Comparison of ENCODE assay signal across 8 cellular contexts in the genomic region with DNA sequence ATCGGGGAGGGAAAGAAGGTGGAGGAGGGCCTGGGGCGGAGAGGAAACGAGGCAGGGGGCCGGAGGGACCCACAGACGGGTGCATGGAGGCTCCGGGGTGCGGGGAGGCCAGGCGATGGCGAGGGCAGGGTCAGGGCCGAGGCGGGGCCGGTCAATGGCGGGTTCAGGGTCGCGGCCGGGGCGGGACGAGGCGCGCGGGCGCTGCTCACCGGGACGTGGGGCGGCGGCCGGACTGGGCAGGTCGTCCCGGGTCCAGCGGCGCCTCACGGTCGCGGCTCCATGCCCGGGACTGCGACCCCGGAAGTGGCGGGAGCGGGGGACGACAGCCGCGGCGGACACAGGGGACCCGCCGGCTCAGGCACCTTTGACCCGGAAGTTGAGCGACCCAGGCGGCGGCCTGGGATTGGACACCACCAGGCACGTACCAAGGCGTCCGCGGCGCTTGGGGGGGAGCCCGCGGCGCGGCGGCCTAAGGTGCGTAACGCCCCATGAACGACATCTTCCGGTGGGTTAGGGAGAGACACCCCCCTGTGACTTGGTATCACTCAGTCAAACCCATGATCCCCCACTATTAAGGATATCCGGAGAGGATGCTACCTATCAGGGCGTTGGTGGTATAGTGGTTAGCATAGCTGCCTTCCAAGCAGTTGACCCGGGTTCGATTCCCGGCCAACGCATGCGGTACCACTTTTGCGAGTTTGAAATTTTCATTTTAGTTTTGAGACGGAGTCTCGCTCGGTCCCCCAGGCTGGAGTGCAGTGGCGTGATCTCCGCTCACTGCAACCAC. TPM values are rescaled to one million over a fixed set of nuclear protein-coding genes. Genes with fewer than 3 reads are reported as not detected.
A peak's percentile ranks its signal among the peaks of the same experiment; 100 is the strongest.
DNase-seq lines count a peak whose midpoint lies in the region; ATAC-seq and TF ChIP-seq lines count a peak whose summit lies in the region.

A gene (minus strand): TSS at position 378 of the 787 bp plus-strand sequence. CDS start 3,936 bp downstream, outside the sequence.

- H3K9me3 Mint-ChIP-seq in activated B cell treated with CpG ODN at 0.5 μM for 24 hours (no peaks in the 10 kb centered on the region), immature natural killer cell (peaks cover 0 to 10% (median 0%) of the 10 kb centered on the region in 6 donors)

- H3K27ac ChIP-seq in caudate nucleus (ENCODE audit: low read depth, low read length): peak within 1 kb of the TSS; percentile 65

- peaks cover 46% of the 10 kb centered on the region for H3K4me1 Mint-ChIP-seq in activated B cell treated with CpG ODN at 0.5 μM for 24 hours
- peaks cover 41% of the 10 kb centered on the region in 2 donors for H3K4me1 Mint-ChIP-seq in immature natural killer cell

- intact Hi-C loops in activated B cell treated with CpG ODN at 0.5 μM for 24 hours (cut with micrococcal nuclease): loop anchor here (1.0 to 5.0 kb wide), 12 partner anchors 53 to 961 kb away; a partner anchor contains a TSS

- TF ChIP-seq POLR2A in GM18951 (IDR thresholded peaks at IDR 0.05; ENCODE audit: extremely low read depth, insufficient read depth, insufficient read length): peak; percentile 71

- H3K27ac Mint-ChIP-seq in activated B cell treated with CpG ODN at 0.5 μM for 24 hours (peak within 1 kb of the TSS; percentile 98), immature natural killer cell (peak within 1 kb of the TSS; percentile 89 to 98 (median 95))

- POLR2A ChIA-PET in activated B cell treated with CpG ODN at 0.5 μM for 24 hours (lab: Charles Lee): interaction anchor here (0.8 to 3.0 kb wide), 12 partner anchors 13 to 899 kb away, joined by 3 to 46 read pairs (median 5); a partner anchor contains a TSS

- H3K36me3 Mint-ChIP-seq in activated B cell treated with CpG ODN at 0.5 μM for 24 hours (ENCODE audit: low read depth) (peaks cover 34% of the 10 kb centered on the region), immature natural killer cell (peaks cover 0 to 7% (median 1%) of the 10 kb centered on the region in 3 donors)

- CTCF ChIA-PET in activated B cell treated with CpG ODN at 0.5 μM for 24 hours (lab: Charles Lee): interaction anchor here (1.7 kb wide), 1 partner anchor 68 kb away, joined by 14 read pairs; a partner anchor contains a TSS

- TF ChIP-seq CTCF in activated B cell treated with CpG ODN at 0.5 μM for 24 hours (IDR thresholded peaks at IDR 0.05): no peak

- peaks cover 7% of the 10 kb centered on the region for H3K27me3 Mint-ChIP-seq in activated B cell treated with CpG ODN at 0.5 μM for 24 hours
- peaks cover 18 to 25% (median 24%) of the 10 kb centered on the region in 3 donors for H3K27me3 Mint-ChIP-seq in immature natural killer cell (ENCODE audit: low read depth in 3 of 3)

- peak; percentile 100 for DNase-seq in AG08396 (ENCODE audit: low spot score)
- peak; percentile 99 for DNase-seq in NCI-H345 (lab: John Stamatoyannopoulos, UW)
- DNase-seq in activated B cell treated with CpG ODN at 0.5 μM for 24 hours: peak; percentile 92
- DNase-seq in caudate nucleus (lab: John Stamatoyannopoulos, UW): peak; percentile 75 to 100 (median 94)
- peak; percentile 99 for DNase-seq in immature natural killer cell
- peak; percentile 95 for DNase-seq in smooth muscle cell of the brain vasculature (ENCODE audit: low read depth, low spot score)

- H3K4me3 Mint-ChIP-seq in activated B cell treated with CpG ODN at 0.5 μM for 24 hours (peak within 1 kb of the TSS; percentile 98), immature natural killer cell (peak within 1 kb of the TSS; percentile 82 to 96 (median 91))

- in situ Hi-C loops in GM18951 (cut with MboI; ENCODE audit: low sequenced_read_pairs, unreplicated experiment): no loop called here

- ATAC-seq in HG03196 (IDR thresholded peaks at IDR 0.05; ENCODE audit: unreplicated experiment) (peak; percentile 90), activated B cell treated with CpG ODN at 0.5 μM for 24 hours (ENCODE audit: low read depth) (peak; percentile 94)

RNA-seq across cellular contexts. Expression of the gene that starts here (rescaled TPM):
- total RNA-seq in activated B cell treated with CpG ODN at 0.5 μM for 24 hours: 85.7 and 111 TPM in 2 replicates
- 10 to 100 TPM; 17.8 to 81.6 (median 25.0) TPM for polyA plus RNA-seq in immature natural killer cell

Comparison
In these comparisons a context has a peak if more than half of its experiments do, and no peak if none do; other contexts are left out.
1. Peak in every context shown above with its lines: DNase-seq, ATAC-seq and H3K27ac ChIP-seq.